Comparison of ENCODE assay signal across 14 cellular contexts in genomic region chr19:40322271-40322610, GRCh38.
"Had no signal": no experiment of that assay in that cellular context is flagged by ENCODE, and none has a peak within 500 bp of the region (broad histone marks: within the 10 kb centered on the region; RNA-seq: fewer than 3 reads in every experiment).

No MANE protein-coding gene starts in this region.

- H3K27me3 Mint-ChIP-seq: activated B cell treated with CpG ODN at 0.5 μM for 24 hours; activated CD4-positive, alpha-beta T cell treated with anti-CD3 and anti-CD28 coated beads, Interleukin-2, amount 10 ng/mL, durations not matched to agents 7 days and 5 days; activated naive CD8-positive, alpha-beta T cell treated with anti-CD3 and anti-CD28 coated beads, Interleukin-2, amount 10 ng/mL, durations not matched to agents 7 days and 5 days; naive B cell had no signal

- H3K27ac Mint-ChIP-seq: activated B cell treated with CpG ODN at 0.5 μM for 24 hours; activated naive CD8-positive, alpha-beta T cell treated with anti-CD3 and anti-CD28 coated beads, Interleukin-2, amount 10 ng/mL, durations not matched to agents 7 days and 5 days had no signal

- H3K27ac ChIP-seq: colonic mucosa, lower lobe of right lung, thyroid gland, vagina had no signal

- H3K4me1 Mint-ChIP-seq: activated B cell treated with CpG ODN at 0.5 μM for 24 hours; activated CD4-positive, alpha-beta T cell treated with anti-CD3 and anti-CD28 coated beads, Interleukin-2, amount 10 ng/mL, durations not matched to agents 7 days and 5 days had no signal

- H3K4me3 ChIP-seq: colonic mucosa, lower lobe of right lung, skin epidermis, thyroid gland, vagina had no signal

- H3K9me3 ChIP-seq: colonic mucosa, lower lobe of right lung, thyroid gland, vagina had no signal

- H3K4me1 ChIP-seq: colonic mucosa, lower lobe of right lung, thyroid gland, vagina had no signal

- H3K9me3 Mint-ChIP-seq: activated B cell treated with CpG ODN at 0.5 μM for 24 hours; activated CD4-positive, alpha-beta T cell treated with anti-CD3 and anti-CD28 coated beads, Interleukin-2, amount 10 ng/mL, durations not matched to agents 7 days and 5 days; activated naive CD8-positive, alpha-beta T cell treated with anti-CD3 and anti-CD28 coated beads, Interleukin-2, amount 10 ng/mL, durations not matched to agents 7 days and 5 days; naive B cell had no signal

- H3K4me3 Mint-ChIP-seq: activated B cell treated with CpG ODN at 0.5 μM for 24 hours; activated CD4-positive, alpha-beta T cell treated with anti-CD3 and anti-CD28 coated beads, Interleukin-2, amount 10 ng/mL, durations not matched to agents 7 days and 5 days; activated naive CD8-positive, alpha-beta T cell treated with anti-CD3 and anti-CD28 coated beads, Interleukin-2, amount 10 ng/mL, durations not matched to agents 7 days and 5 days; naive B cell had no signal

- H3K36me3 ChIP-seq: colonic mucosa had no signal

- ATAC-seq: left cardiac atrium, lower lobe of right lung had no signal

- DNase-seq: activated B cell treated with CpG ODN at 0.5 μM for 24 hours; activated CD4-positive, alpha-beta T cell treated with anti-CD3 and anti-CD28 coated beads, Interleukin-2, amount 10 ng/mL, durations not matched to agents 7 days and 5 days; activated CD8-positive, alpha-beta memory T cell treated with anti-CD3 and anti-CD28 coated beads for 24 hours; activated effector memory CD4-positive, alpha-beta T cell treated with Interleukin-2 at 50 U/mL for 16 hours; activated naive CD8-positive, alpha-beta T cell treated with anti-CD3 and anti-CD28 coated beads, Interleukin-2, amount 10 ng/mL, durations not matched to agents 7 days and 5 days; anterior cingulate cortex; colonic mucosa; effector CD4-positive, alpha-beta T cell; left cardiac atrium; lower lobe of right lung; naive B cell; thyroid gland had no signal

- H3K27me3 ChIP-seq: colonic mucosa, thyroid gland, vagina had no signal
